ENCODE assay signal across 27 cellular contexts in the genomic region with DNA sequence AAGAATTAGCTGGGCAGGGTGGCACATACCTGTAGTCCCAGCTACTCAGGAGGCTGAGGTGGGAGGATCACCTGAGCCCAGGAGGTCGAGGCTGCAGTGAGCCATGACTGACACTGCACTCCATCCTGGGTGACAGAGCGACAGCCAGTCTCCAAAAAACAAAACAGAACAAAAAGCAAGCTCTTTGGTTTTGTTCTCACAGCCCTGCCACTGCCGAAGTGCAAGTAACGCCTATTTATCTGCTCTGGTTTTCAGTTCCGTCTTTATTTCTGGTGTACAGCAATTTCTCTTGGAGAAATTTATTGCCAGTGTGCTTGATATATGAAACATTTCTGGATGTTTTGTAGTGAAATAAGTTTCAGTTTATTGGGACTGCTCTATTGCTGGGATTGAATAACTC.
"Had no signal": no experiment of that assay in that cellular context is flagged by ENCODE, and none has a peak within 500 bp of the region (broad histone marks: within the 10 kb centered on the region; RNA-seq: fewer than 3 reads in every experiment).

No MANE protein-coding gene starts in this region.

- H3K27ac ChIP-seq: adrenal gland, body of pancreas, colonic mucosa, heart left ventricle, testis, transverse colon had no signal

- H3K27me3 ChIP-seq: adrenal gland, body of pancreas, colonic mucosa, dorsolateral prefrontal cortex, heart left ventricle, testis, transverse colon had no signal

- H3K27ac Mint-ChIP-seq: activated B cell treated with CpG ODN at 0.5 μM for 24 hours; activated naive CD4-positive, alpha-beta T cell treated with anti-CD3 and anti-CD28 coated beads for 36 hours; activated naive CD8-positive, alpha-beta T cell treated with anti-CD3 and anti-CD28 coated beads for 36 hours; activated T-helper 1 cell treated with anti-CD3 and anti-CD28 coated beads, Interleukin-12 subunit alpha, Interleukin-12 subunit beta, Interleukin-2, Interleukin-4 antibody, amounts not matched to agents 30 ng/mL and 10 ng/mL and 1 ng/mL, durations not matched to agents 14 hours and 24 hours and 36 hours; T-helper 17 cell had no signal

- ATAC-seq: body of pancreas; heart left ventricle; naive thymus-derived CD4-positive, alpha-beta T cell; right cardiac atrium; stimulated activated naive CD8-positive, alpha-beta T cell treated with anti-CD3 and anti-CD28 coated beads, Interleukin-15, Interleukin-2, amounts not matched to agents 100 U/mL and 50 U/mL, for 24 hours; T-helper 17 cell had no signal

- H3K4me3 ChIP-seq: adrenal gland, body of pancreas, colonic mucosa, dorsolateral prefrontal cortex, heart left ventricle, testis, transverse colon had no signal

- H3K36me3 ChIP-seq: adrenal gland, colonic mucosa had no signal

- H3K4me3 Mint-ChIP-seq: activated B cell treated with CpG ODN at 0.5 μM for 24 hours; activated naive CD4-positive, alpha-beta T cell treated with anti-CD3 and anti-CD28 coated beads for 36 hours; activated naive CD8-positive, alpha-beta T cell treated with anti-CD3 and anti-CD28 coated beads for 36 hours; activated T-helper 1 cell treated with anti-CD3 and anti-CD28 coated beads, Interleukin-12 subunit alpha, Interleukin-12 subunit beta, Interleukin-2, Interleukin-4 antibody, amounts not matched to agents 30 ng/mL and 10 ng/mL and 1 ng/mL, durations not matched to agents 14 hours and 24 hours and 36 hours; naive thymus-derived CD4-positive, alpha-beta T cell; neural crest cell; T-helper 17 cell had no signal

- DNase-seq: activated B cell treated with CpG ODN at 0.5 μM for 24 hours; activated CD4-positive, alpha-beta T cell treated with anti-CD3 and anti-CD28 coated beads for 4 hours; activated CD4-positive, alpha-beta T cell treated with anti-CD3 and anti-CD28 coated beads, Interleukin-2, amount 50 U/mL, for 4 hours; activated effector memory CD4-positive, alpha-beta T cell treated with anti-CD3 and anti-CD28 coated beads, Interleukin-2, amount 50 U/mL, for 16 hours; activated naive CD4-positive, alpha-beta T cell treated with anti-CD3 and anti-CD28 coated beads for 36 hours; activated naive CD8-positive, alpha-beta T cell treated with anti-CD3 and anti-CD28 coated beads for 36 hours; adrenal gland; aorta; body of pancreas; colonic mucosa; dorsolateral prefrontal cortex; effector memory CD4-positive, alpha-beta T cell; foreskin fibroblast; heart left ventricle; hypothalamus; immature natural killer cell; midbrain; naive thymus-derived CD4-positive, alpha-beta T cell; right cardiac atrium; stimulated activated CD4-positive, alpha-beta T cell treated with anti-CD3 and anti-CD28 coated beads, Interleukin-2, amount 100 ng/mL, for 48 hours; stimulated activated naive CD8-positive, alpha-beta T cell treated with anti-CD3 and anti-CD28 coated beads, Interleukin-15, Interleukin-2, amounts not matched to agents 100 U/mL and 50 U/mL, for 24 hours; T-helper 17 cell; T1000; testis; transverse colon had no signal

- H3K27me3 Mint-ChIP-seq: activated B cell treated with CpG ODN at 0.5 μM for 24 hours; activated naive CD8-positive, alpha-beta T cell treated with anti-CD3 and anti-CD28 coated beads for 36 hours; naive thymus-derived CD4-positive, alpha-beta T cell; T-helper 17 cell had no signal

- H3K9me3 Mint-ChIP-seq: activated B cell treated with CpG ODN at 0.5 μM for 24 hours; activated naive CD4-positive, alpha-beta T cell treated with anti-CD3 and anti-CD28 coated beads for 36 hours; activated naive CD8-positive, alpha-beta T cell treated with anti-CD3 and anti-CD28 coated beads for 36 hours; activated T-helper 1 cell treated with anti-CD3 and anti-CD28 coated beads, Interleukin-12 subunit alpha, Interleukin-12 subunit beta, Interleukin-2, Interleukin-4 antibody, amounts not matched to agents 30 ng/mL and 10 ng/mL and 1 ng/mL, durations not matched to agents 14 hours and 24 hours and 36 hours; immature natural killer cell; naive thymus-derived CD4-positive, alpha-beta T cell; neural crest cell had no signal

- H3K9me3 ChIP-seq: adrenal gland, body of pancreas, colonic mucosa, heart left ventricle, testis, transverse colon had no signal

- H3K4me1 ChIP-seq: colonic mucosa, testis had no signal
